In genomic region chr3:53150247-53151085, GRCh38 we compare ENCODE assay signal across 12 cellular contexts. TPM values are rescaled to one million over a fixed set of nuclear protein-coding genes. Genes with fewer than 3 reads are reported as not detected.
DNase-seq lines count a peak whose midpoint lies in the region; ATAC-seq and TF ChIP-seq lines count a peak whose summit lies in the region.
"Had no signal": no experiment of that assay in that cellular context is flagged by ENCODE, and none has a peak within 500 bp of the region (broad histone marks: within the 10 kb centered on the region; RNA-seq: fewer than 3 reads in every experiment).

No MANE protein-coding gene starts in this region.

- no peak overlapping the region for H3K56ac ChIP-seq in IMR-90 (ENCODE audit: extremely low read depth, insufficient read depth, low read length)

- H3K27ac ChIP-seq in IMR-90 (ENCODE audit: insufficient read depth, low read length) (no peak overlapping the region), lower lobe of right lung (peak overlapping the region; percentile 42), MM.1S (ENCODE audit: low read length) (no peak overlapping the region)

- POLR2A ChIA-PET in IMR-90 (lab: Charles Lee; ENCODE audit: unreplicated experiment): no interaction called here

- no peak overlapping the region for H4K8ac ChIP-seq in IMR-90 (ENCODE audit: low read depth in 2 of 2, low read length in 2 of 2)

- intact Hi-C loops in IMR-90 (cut with micrococcal nuclease): no loop called here
- intact Hi-C loops in lower lobe of right lung (cut with DNase I): no loop called here

- no peak overlapping the region for H3K4me3 ChIP-seq in IMR-90 (ENCODE audit: insufficient read depth, low read depth, low read length)
- H3K4me3 ChIP-seq in cardiac fibroblast (replicated peaks in 1 of 2; ENCODE audit: low read depth in 2 of 2, low read length in 2 of 2): no peak overlapping the region
- no peak overlapping the region for H3K4me3 ChIP-seq in lower lobe of right lung
- H3K4me3 ChIP-seq in MM.1S (ENCODE audit: low read length): no peak overlapping the region

- H2BK5ac ChIP-seq in IMR-90 (ENCODE audit: low read depth, low read length, poor library complexity, severe bottlenecking): no peak overlapping the region

- no peak for TF ChIP-seq RAD21 in IMR-90 (IDR thresholded peaks at IDR 0.05; ENCODE audit: low read length)

- H3K14ac ChIP-seq in IMR-90 (replicated peaks; ENCODE audit: low read depth, low read length): no peak overlapping the region

- TF ChIP-seq POLR2A in IMR-90 (IDR thresholded peaks at IDR 0.05; ENCODE audit: low read depth, low read length): no peak

- DNase-seq in ACHN: peak; percentile 40
- peak; percentile 47 for DNase-seq in IMR-90
- DNase-seq in cardiac fibroblast (ENCODE audit: low read depth in 2 of 2): peak; percentile 44 to 66
- peak; percentile 87 for DNase-seq in lower lobe of right lung
- DNase-seq in activated gamma-delta T cell (lab: John Stamatoyannopoulos, UW): no peak
- DNase-seq in MM.1S: no peak
- DNase-seq: activated T-cell treated with anti-CD3 and anti-CD28 coated beads, Interleukin-2, amount 50 U/mL, for 72 hours; AML-193; NCI-H524; stimulated activated CD4-positive, alpha-beta T cell treated with anti-CD3 and anti-CD28 coated beads, Interleukin-12 subunit alpha, Interleukin-12 subunit beta, amount 100 ng/mL, for 4 hours had no signal

- H3K23ac ChIP-seq in IMR-90 (ENCODE audit: low read depth, low read length): no peak overlapping the region

- no peaks in the 10 kb centered on the region for H3K79me1 ChIP-seq in IMR-90 (ENCODE audit: low read depth in 1 of 2, low read length in 2 of 2)

- H3K18ac ChIP-seq in IMR-90 (ENCODE audit: low read depth, low read length): no peak overlapping the region

- ATAC-seq in IMR-90 (ENCODE audit: low read depth) (no peak), lower lobe of right lung (peak; percentile 75 to 79), GM21360 (IDR thresholded peaks at IDR 0.05; ENCODE audit: unreplicated experiment) (no peak), GM19328 (IDR thresholded peaks at IDR 0.05; ENCODE audit: unreplicated experiment) (no peak)
- ATAC-seq: activated T-cell treated with anti-CD3 and anti-CD28 coated beads, Interleukin-2, amount 50 U/mL, for 72 hours had no signal

- H2BK15ac ChIP-seq in IMR-90 (ENCODE audit: low read depth, low read length): no peak overlapping the region

- peak overlapping the region; percentile 1 for H2AFZ ChIP-seq in IMR-90 (replicated peaks; ENCODE audit: low read length, poor library complexity)
- H2AFZ ChIP-seq in MM.1S (ENCODE audit: low read length): no peak overlapping the region

- H3K79me2 ChIP-seq in MM.1S (ENCODE audit: low read length): no peaks in the 10 kb centered on the region

- H2AK9ac ChIP-seq in IMR-90 (replicated peaks; ENCODE audit: low read depth, low read length, poor library complexity): no peak overlapping the region

- BruUV-seq in IMR-90 (replicated peaks; lab: Mats Ljungman, UMichigan): no TSS peak

- CTCF ChIA-PET in IMR-90 (lab: Yijun Ruan, JAX): no interaction called here

- in situ Hi-C loops in ACHN (cut with HindIII; ENCODE audit: low pct_ligation_motif_present, low pct_unique_long_range_greater_than_20kb, low sequenced_read_pairs) (no loop called here), IMR-90 (cut with MboI; ENCODE audit: low sequenced_read_pairs) (no loop called here)

- H3K36me3 ChIP-seq in IMR-90 (ENCODE audit: control insufficient read depth, insufficient read depth, low read length): no peaks in the 10 kb centered on the region
- no peaks in the 10 kb centered on the region for H3K36me3 ChIP-seq in lower lobe of right lung
- no peaks in the 10 kb centered on the region for H3K36me3 ChIP-seq in MM.1S (replicated peaks; ENCODE audit: insufficient read depth, low read length)

- TF ChIP-seq CTCF in IMR-90 (conservative IDR thresholded peaks at IDR 0.05; ENCODE audit: low read depth, low read length): no peak
- TF ChIP-seq CTCF in cardiac fibroblast (IDR thresholded peaks at IDR 0.05; ENCODE audit: low read depth, low read length): no peak
- TF ChIP-seq CTCF in lower lobe of right lung (IDR thresholded peaks at IDR 0.05): no peak
- TF ChIP-seq CTCF in MM.1S (IDR thresholded peaks at IDR 0.05; ENCODE audit: low read length): no peak

- H2BK20ac ChIP-seq in IMR-90 (ENCODE audit: low read depth, low read length): no peak overlapping the region

- H4K91ac ChIP-seq in IMR-90 (ENCODE audit: insufficient read depth, low read depth, low read length): no peak overlapping the region

- H3K4ac ChIP-seq in IMR-90 (ENCODE audit: low read depth, low read length): no peak overlapping the region

- H3K9me3 ChIP-seq in IMR-90 (ENCODE audit: control insufficient read depth, insufficient read depth, low read length): no peaks in the 10 kb centered on the region
- no peaks in the 10 kb centered on the region for H3K9me3 ChIP-seq in lower lobe of right lung
- no peaks in the 10 kb centered on the region for H3K9me3 ChIP-seq in MM.1S (replicated peaks; ENCODE audit: insufficient read depth, low read length)

- H3K9me1 ChIP-seq in IMR-90 (ENCODE audit: insufficient read depth, low read length): no peaks in the 10 kb centered on the region

- dilution Hi-C loops in IMR-90 (cut with HindIII; ENCODE audit: low sequenced_read_pairs, unreplicated experiment): no loop called here

- no peaks in the 10 kb centered on the region for H3K9me2 ChIP-seq in MM.1S (replicated peaks; ENCODE audit: insufficient read depth, low read length)

- H2BK120ac ChIP-seq in IMR-90 (ENCODE audit: low read depth, low read length): no peak overlapping the region

- H4K5ac ChIP-seq in IMR-90 (ENCODE audit: low read depth, low read length): no peak overlapping the region

- H3K27me3 ChIP-seq in IMR-90 (ENCODE audit: control insufficient read depth, insufficient read depth, low read length) (peaks cover 13% of the 10 kb centered on the region), lower lobe of right lung (ENCODE audit: low read depth) (peaks cover 3% of the 10 kb centered on the region), MM.1S (replicated peaks; ENCODE audit: insufficient read depth, low read length) (no peaks in the 10 kb centered on the region)

- H3K4me2 ChIP-seq in IMR-90 (ENCODE audit: low read depth, low read length) (no peak overlapping the region), MM.1S (ENCODE audit: low read depth, low read length) (no peak overlapping the region)

- no peak overlapping the region for H2AK5ac ChIP-seq in IMR-90 (ENCODE audit: low read depth, low read length)

- WGBS in IMR-90 (ENCODE audit: extremely low coverage in 2 of 2, insufficient read length in 1 of 2), 2 experiments: 81% methylated on average over 3 of the region's 7 CpGs; no CpG with 5 or more reads in 1 of the 2 experiments

- no peaks in the 10 kb centered on the region for H3F3A ChIP-seq in MM.1S (ENCODE audit: insufficient read depth, low read length)

- H3K4me1 ChIP-seq in IMR-90 (ENCODE audit: control insufficient read depth, insufficient read depth, low read length) (peaks cover 5% of the 10 kb centered on the region), lower lobe of right lung (peaks cover 65% of the 10 kb centered on the region), MM.1S (ENCODE audit: low read length) (no peaks in the 10 kb centered on the region)

- H4K20me1 ChIP-seq in IMR-90 (ENCODE audit: insufficient read depth, low read length): no peaks in the 10 kb centered on the region
- no peaks in the 10 kb centered on the region for H4K20me1 ChIP-seq in MM.1S (ENCODE audit: insufficient read depth, low read length)

- H3K9ac ChIP-seq in IMR-90 (ENCODE audit: low read depth, low read length): no peak overlapping the region
- H3K9ac ChIP-seq in MM.1S (ENCODE audit: low read length): no peak overlapping the region

TF ChIP-seq in IMR-90, 13 proteins besides CTCF, POLR2A, EP300 and RAD21 (continues in another document):
- TF ChIP-seq RFX5 (IDR thresholded peaks at IDR 0.05; ENCODE audit: low read depth, low read length): no peak
- no peak for TF ChIP-seq MAZ (IDR thresholded peaks at IDR 0.05; ENCODE audit: borderline replicate concordance, low read depth, low read length)
- TF ChIP-seq NFE2L2 (IDR thresholded peaks at IDR 0.05; ENCODE audit: low read depth, low read length): no peak
- no peak for TF ChIP-seq FOS (IDR thresholded peaks at IDR 0.05; ENCODE audit: low read depth, low read length)
- no peak for TF ChIP-seq RCOR1 (IDR thresholded peaks at IDR 0.05; ENCODE audit: insufficient replicate concordance, low read length)
- no peak for TF ChIP-seq MXI1 (IDR thresholded peaks at IDR 0.05; ENCODE audit: borderline replicate concordance, low read depth, low read length)
- TF ChIP-seq ELK1 (IDR thresholded peaks at IDR 0.05; ENCODE audit: borderline replicate concordance, low read depth, low read length): no peak
- no peak for TF ChIP-seq USF2 (IDR thresholded peaks at IDR 0.05; ENCODE audit: low read depth, low read length)
- no peak for TF ChIP-seq CHD1 (IDR thresholded peaks at IDR 0.05; ENCODE audit: low read depth, low read length)
- no peak for TF ChIP-seq MAFK (IDR thresholded peaks at IDR 0.05; ENCODE audit: low read depth, low read length)
- no peak for TF ChIP-seq CEBPB (IDR thresholded peaks at IDR 0.05; ENCODE audit: low read depth, low read length)

RNA-seq across cellular contexts. Expression of gene PRKCD, which starts 10.5 kb away (rescaled TPM):
- 3.3 and 4.3 TPM in 2 replicates for total RNA-seq in IMR-90 (2012; rRNA removed)
- polyA plus RNA-seq in IMR-90 (2012; rRNA removed): 19.0 TPM in 2 replicates
- polyA plus RNA-seq in IMR-90 (2012; cell fraction: cytosol; rRNA removed): 17.1 and 19.0 TPM in 2 replicates
- polyA plus RNA-seq in IMR-90 (2012; cell fraction: nucleus; rRNA removed; ENCODE audit: low replicate concordance): 26.5 and 37.5 TPM in 2 replicates
- total RNA-seq in lower lobe of right lung: 103 TPM

RNA-seq across cellular contexts. Expression of gene RFT1, which starts 20.2 kb away (rescaled TPM):
- total RNA-seq in IMR-90 (2012; rRNA removed) (23.5 and 28.6 TPM in 2 replicates), lower lobe of right lung (18.3 TPM)
- 11.6 and 14.5 TPM in 2 replicates for polyA plus RNA-seq in IMR-90 (2012; rRNA removed)
- 10.2 and 10.4 TPM in 2 replicates for polyA plus RNA-seq in IMR-90 (2012; cell fraction: cytosol; rRNA removed)
- polyA plus RNA-seq in IMR-90 (2012; cell fraction: nucleus; rRNA removed; ENCODE audit: low replicate concordance): 8.4 and 10.0 TPM in 2 replicates

Comparison
In these comparisons a context has a peak if more than half of its experiments do, and no peak if none do; other contexts are left out.
1. DNase-seq: peak in ACHN (single experiment), IMR-90 (single experiment), cardiac fibroblast (2 of 2) and lower lobe of right lung (single experiment); none in activated gamma-delta T cell (single experiment) and MM.1S (single experiment).
2. ATAC-seq: peak in lower lobe of right lung (2 of 2); none in IMR-90 (single experiment), GM21360 (single experiment) and GM19328 (single experiment).
3. RNA of gene PRKCD, which starts 10.5 kb away (total RNA-seq): 103 TPM in lower lobe of right lung (single experiment); 3.3 to 4.3 TPM in IMR-90; every median in the first group is over 10 times any median in the second.